In the genomic region with DNA sequence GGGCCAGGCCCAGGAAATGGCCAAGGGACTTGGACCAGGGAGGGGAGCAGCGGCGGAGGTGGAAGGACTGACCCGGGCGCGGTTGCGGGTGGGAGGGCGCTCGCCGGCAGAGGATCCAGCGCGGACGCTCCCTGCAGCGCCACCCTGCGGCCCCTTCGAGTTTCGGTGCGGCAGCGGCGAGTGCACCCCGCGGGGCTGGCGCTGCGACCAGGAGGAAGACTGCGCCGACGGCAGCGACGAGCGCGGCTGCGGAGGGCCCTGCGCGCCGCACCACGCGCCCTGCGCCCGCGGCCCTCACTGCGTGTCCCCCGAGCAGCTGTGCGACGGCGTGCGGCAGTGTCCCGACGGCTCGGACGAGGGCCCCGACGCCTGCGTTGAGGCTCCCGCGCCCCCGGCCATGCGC, we compare ENCODE assay signal across 8 cellular contexts. TPM values are rescaled to one million over a fixed set of nuclear protein-coding genes. Genes with fewer than 3 reads are reported as not detected.
DNase-seq lines count a peak whose midpoint lies in the region; ATAC-seq and TF ChIP-seq lines count a peak whose summit lies in the region.

No MANE protein-coding gene starts in this region.

- POLR2A ChIA-PET in naive thymus-derived CD8-positive, alpha-beta T cell (lab: Charles Lee), result no interaction called here

- H3K9me3 Mint-ChIP-seq in naive thymus-derived CD8-positive, alpha-beta T cell, result no peaks in the 10 kb centered on the region

- no peaks in the 10 kb centered on the region for H3K4me1 ChIP-seq in RWPE2 (ENCODE audit: insufficient read depth, poor library complexity, severe bottlenecking)

- no peaks in the 10 kb centered on the region for H3K36me3 Mint-ChIP-seq in naive thymus-derived CD8-positive, alpha-beta T cell

- peaks cover 20% of the 10 kb centered on the region for H3K27me3 ChIP-seq in RWPE2 (ENCODE audit: insufficient read depth, poor library complexity, severe bottlenecking)

- peaks cover 0 to 4% (median 3%) of the 10 kb centered on the region in 4 donors for H3K4me1 Mint-ChIP-seq in naive thymus-derived CD8-positive, alpha-beta T cell

- no peak for ATAC-seq in RWPE2 (ENCODE audit: low read depth)
- ATAC-seq in naive thymus-derived CD8-positive, alpha-beta T cell, result peak; percentile 31 to 70
- no peak for ATAC-seq in GM18867 (IDR thresholded peaks at IDR 0.05; ENCODE audit: unreplicated experiment)
- ATAC-seq in GM18505 (IDR thresholded peaks at IDR 0.05; ENCODE audit: unreplicated experiment), result no peak
- ATAC-seq in HG03139 (IDR thresholded peaks at IDR 0.05; ENCODE audit: unreplicated experiment), result no peak

- H3K4me3 ChIP-seq in RWPE2 (ENCODE audit: severe bottlenecking), result no peak overlapping the region

- TF ChIP-seq POLR2A in GM18505 (IDR thresholded peaks at IDR 0.05; ENCODE audit: borderline replicate concordance, extremely low read depth, insufficient read depth, insufficient read length), result no peak

- DNase-seq in DMS53 (lab: John Stamatoyannopoulos, UW) (peak; percentile 80), RWPE2 (ENCODE audit: low spot score) (no peak), ecto neural progenitor cell (ENCODE audit: low spot score) (peak; percentile 85), NCI-H2171 (lab: John Stamatoyannopoulos, UW) (no peak)
- peak in 7 of 10 donors; percentile 23 to 50 (median 34) for DNase-seq in naive thymus-derived CD8-positive, alpha-beta T cell

- peak; percentile 10 for TF ChIP-seq CTCF in RWPE2 (IDR thresholded peaks at IDR 0.05; ENCODE audit: poor library complexity, severe bottlenecking)

- no peak overlapping the region for H3K27ac ChIP-seq in RWPE2 (ENCODE audit: poor library complexity, severe bottlenecking)

- H3K27me3 Mint-ChIP-seq in naive thymus-derived CD8-positive, alpha-beta T cell, result peaks cover 3 to 38% (median 12%) of the 10 kb centered on the region in 5 donors

- no peaks in the 10 kb centered on the region for H3K36me3 ChIP-seq in RWPE2 (ENCODE audit: low read depth)

- peak overlapping the region in 2 of 10 donors; percentile 45 to 46 for H3K4me3 Mint-ChIP-seq in naive thymus-derived CD8-positive, alpha-beta T cell

- no peaks in the 10 kb centered on the region for H3K9me3 ChIP-seq in RWPE2 (ENCODE audit: severe bottlenecking)

- no peak overlapping the region for H3K27ac Mint-ChIP-seq in naive thymus-derived CD8-positive, alpha-beta T cell

RNA-seq across cellular contexts. Expression of a gene that starts 16.8 kb away (rescaled TPM):
- total RNA-seq in naive thymus-derived CD8-positive, alpha-beta T cell, result 1 to 10 TPM in 1 of 2 experiments, under 1 TPM in 1; 0.88 to 2.0 TPM
- polyA plus RNA-seq in naive thymus-derived CD8-positive, alpha-beta T cell, result 1 to 10 TPM; 2.4 to 4.8 (median 4.4) TPM

RNA-seq across cellular contexts. Expression of a gene that starts 48.0 kb away (rescaled TPM):
- total RNA-seq in naive thymus-derived CD8-positive, alpha-beta T cell, result 10 to 100 TPM; 82.9 to 88.4 TPM
- polyA plus RNA-seq in naive thymus-derived CD8-positive, alpha-beta T cell, result 10 to 100 TPM in 1 of 3 donors, 1 to 10 TPM in 2; 6.1 to 10.6 (median 9.6) TPM

Comparison
In these comparisons a context has a peak if more than half of its experiments do, and no peak if none do; other contexts are left out.
1. DNase-seq: peak in DMS53 (single experiment), ecto neural progenitor cell (single experiment) and naive thymus-derived CD8-positive, alpha-beta T cell (7 of 10); none in RWPE2 (single experiment) and NCI-H2171 (single experiment).
2. ATAC-seq: peak in naive thymus-derived CD8-positive, alpha-beta T cell (2 of 2); none in RWPE2 (single experiment), GM18867 (single experiment), GM18505 (single experiment) and HG03139 (single experiment).